23 cellular contexts compared by ENCODE assay signal in the genomic region with DNA sequence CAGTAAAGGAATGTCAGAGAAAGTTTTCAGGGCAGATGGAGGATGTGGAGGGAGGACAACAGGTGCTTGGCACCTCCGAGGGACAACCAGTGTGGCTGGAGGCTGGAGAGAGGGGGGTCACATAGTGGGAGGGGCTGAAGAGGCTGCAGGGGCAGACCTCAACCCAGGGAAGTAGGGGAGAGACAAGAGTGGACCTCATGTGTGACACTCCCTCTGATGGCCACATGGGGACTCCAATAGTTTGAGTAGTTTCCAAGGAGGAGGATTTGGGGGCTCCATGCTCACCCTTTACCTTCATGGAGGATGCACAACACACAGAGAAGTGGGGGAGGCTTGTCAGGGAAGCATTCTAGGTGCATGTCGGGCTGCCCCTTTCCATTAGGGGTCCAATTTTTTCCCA. TPM values are rescaled to one million over a fixed set of nuclear protein-coding genes. Genes with fewer than 3 reads are reported as not detected.
DNase-seq lines count a peak whose midpoint lies in the region; ATAC-seq and TF ChIP-seq lines count a peak whose summit lies in the region.
"Had no signal": no experiment of that assay in that cellular context is flagged by ENCODE, and none has a peak within 500 bp of the region (broad histone marks: within the 10 kb centered on the region; RNA-seq: fewer than 3 reads in every experiment).

No MANE protein-coding gene starts in this region.

- no peak overlapping the region for H3K27ac ChIP-seq in DND-41 (ENCODE audit: low read length)
- H3K27ac ChIP-seq in brain microvascular endothelial cell: no peak overlapping the region
- H3K27ac ChIP-seq: skin epidermis had no signal

- H3K4me3 ChIP-seq in DND-41 (ENCODE audit: low read depth in 1 of 2, low read length in 2 of 2) (no peak overlapping the region), brain microvascular endothelial cell (ENCODE audit: low read depth, low read length) (no peak overlapping the region)
- H3K4me3 ChIP-seq: skin epidermis had no signal

- peaks cover 20% of the 10 kb centered on the region for H3K27me3 Mint-ChIP-seq in HFFc6 (ENCODE audit: insufficient read depth)

- H2AFZ ChIP-seq in DND-41 (ENCODE audit: low read depth, low read length): no peak overlapping the region

- no peaks in the 10 kb centered on the region for H3K9me3 ChIP-seq in DND-41 (ENCODE audit: insufficient read depth, low read length, severe bottlenecking)

- H3K9me3 Mint-ChIP-seq in HFFc6: no peaks in the 10 kb centered on the region
- H3K9me3 Mint-ChIP-seq: activated CD4-positive, alpha-beta T cell treated with anti-CD3 and anti-CD28 coated beads, Interleukin-2, amount 10 ng/mL, durations not matched to agents 24 days and 14 days; CD4-positive, alpha-beta memory T cell; nephron had no signal

- H3K27me3 ChIP-seq in DND-41 (ENCODE audit: insufficient read depth, low read length, poor library complexity) (no peaks in the 10 kb centered on the region), brain microvascular endothelial cell (replicated peaks) (no peaks in the 10 kb centered on the region)

- no peak overlapping the region for H3K27ac Mint-ChIP-seq in HFFc6
- H3K27ac Mint-ChIP-seq: activated CD4-positive, alpha-beta T cell treated with anti-CD3 and anti-CD28 coated beads, Interleukin-2, amount 10 ng/mL, durations not matched to agents 24 days and 14 days; nephron had no signal

- H3K4me1 ChIP-seq in DND-41 (ENCODE audit: insufficient read depth, low read length): no peaks in the 10 kb centered on the region

- TF ChIP-seq CTCF in DND-41 (IDR thresholded peaks at IDR 0.05; ENCODE audit: borderline replicate concordance, extremely low read depth, low read length, poor library complexity, severe bottlenecking) (peak; percentile 36), HFFc6 (IDR thresholded peaks at IDR 0.05) (peak; percentile 55), brain microvascular endothelial cell (IDR thresholded peaks at IDR 0.05; ENCODE audit: low read depth, low read length, missing control alignments) (peak; percentile 43)

- H3K4me1 Mint-ChIP-seq in HFFc6 (ENCODE audit: low read depth): peaks cover 4% of the 10 kb centered on the region
- H3K4me1 Mint-ChIP-seq: CD4-positive, alpha-beta memory T cell had no signal

- H3K79me2 ChIP-seq in DND-41 (ENCODE audit: insufficient read depth, low read length): no peaks in the 10 kb centered on the region

- H3K4me2 ChIP-seq in DND-41 (ENCODE audit: insufficient read depth, low read length): no peak overlapping the region

- ATAC-seq in DND-41 (ENCODE audit: insufficient read depth, low read depth): no peak
- ATAC-seq in GM21515 (IDR thresholded peaks at IDR 0.05; ENCODE audit: unreplicated experiment): no peak
- ATAC-seq: left colon; Right ventricle myocardium inferior; stimulated activated naive CD8-positive, alpha-beta T cell treated with anti-CD3 and anti-CD28 coated beads, Interleukin-15, Interleukin-2, amounts not matched to agents 100 U/mL and 50 U/mL, for 24 hours had no signal

- no peaks in the 10 kb centered on the region for H3K36me3 Mint-ChIP-seq in HFFc6 (ENCODE audit: low read depth)
- H3K36me3 Mint-ChIP-seq: CD4-positive, alpha-beta memory T cell had no signal

- H3K36me3 ChIP-seq in DND-41 (ENCODE audit: insufficient read depth, low read length): no peaks in the 10 kb centered on the region
- no peaks in the 10 kb centered on the region for H3K36me3 ChIP-seq in brain microvascular endothelial cell (replicated peaks)

- DNase-seq in DND-41 (no peak), HFFc6 (no peak), brain microvascular endothelial cell (no peak), iPS-NIHi11 (ENCODE audit: low spot score) (peak; percentile 18), cerebellum (ENCODE audit: low spot score) (no peak)
- no peak for DNase-seq in stimulated activated CD4-positive, alpha-beta T cell treated with anti-CD3 and anti-CD28 coated beads, Interleukin-15, amount 100 ng/mL, for 24 hours
- DNase-seq in activated CD4-positive, alpha-beta T cell treated with anti-CD3 and anti-CD28 coated beads, Interleukin-2, amount 50 U/mL, for 1 hour: no peak
- DNase-seq: activated CD4-positive, alpha-beta T cell treated with anti-CD3 and anti-CD28 coated beads, Interleukin-2, amount 10 ng/mL, durations not matched to agents 24 days and 14 days; activated effector memory CD4-positive, alpha-beta T cell treated with anti-CD3 and anti-CD28 coated beads, Interleukin-2, amount 50 U/mL, for 16 hours; CD4-positive, alpha-beta memory T cell; dermis blood vessel endothelial cell; erythroblast; KBM-7; left colon; NCI-H1694; NCI-H526 treated with DMSO at 0.1 percent for 48 hours; stimulated activated CD4-positive, alpha-beta T cell treated with anti-CD3 and anti-CD28 coated beads, Interleukin-2, amount 100 ng/mL, for 48 hours; stimulated activated naive CD8-positive, alpha-beta T cell treated with anti-CD3 and anti-CD28 coated beads, Interleukin-15, Interleukin-2, amounts not matched to agents 100 U/mL and 50 U/mL, for 24 hours; trophoblast cell had no signal

- no peak overlapping the region for H3K9ac ChIP-seq in DND-41 (ENCODE audit: low read depth, low read length)

- in situ Hi-C loops in brain microvascular endothelial cell (cut with HindIII; ENCODE audit: low pct_ligation_motif_present, low sequenced_read_pairs): no loop called here

- H3K4me3 Mint-ChIP-seq in HFFc6: no peak overlapping the region
- H3K4me3 Mint-ChIP-seq: activated CD4-positive, alpha-beta T cell treated with anti-CD3 and anti-CD28 coated beads, Interleukin-2, amount 10 ng/mL, durations not matched to agents 24 days and 14 days; CD4-positive, alpha-beta memory T cell; nephron had no signal

- no peaks in the 10 kb centered on the region; the same call in 1 of the 2 replicates for H4K20me1 ChIP-seq in DND-41 (ENCODE audit: insufficient read depth, low read length)

RNA-seq across cellular contexts. Expression of a gene that starts 35.1 kb away (rescaled TPM):
- 1 to 10 TPM in 5 of 6 experiments, under 1 TPM in 1; 0.85 to 2.3 (median 1.3) TPM for total RNA-seq in HFFc6 (2021; fragmentation: NEBNext Ultra II Directional; extraction: Animal tissue kit (Norgen Biotek cat#: 25700))
- 6.7 TPM for total RNA-seq in cerebellum
